In the genomic region with DNA sequence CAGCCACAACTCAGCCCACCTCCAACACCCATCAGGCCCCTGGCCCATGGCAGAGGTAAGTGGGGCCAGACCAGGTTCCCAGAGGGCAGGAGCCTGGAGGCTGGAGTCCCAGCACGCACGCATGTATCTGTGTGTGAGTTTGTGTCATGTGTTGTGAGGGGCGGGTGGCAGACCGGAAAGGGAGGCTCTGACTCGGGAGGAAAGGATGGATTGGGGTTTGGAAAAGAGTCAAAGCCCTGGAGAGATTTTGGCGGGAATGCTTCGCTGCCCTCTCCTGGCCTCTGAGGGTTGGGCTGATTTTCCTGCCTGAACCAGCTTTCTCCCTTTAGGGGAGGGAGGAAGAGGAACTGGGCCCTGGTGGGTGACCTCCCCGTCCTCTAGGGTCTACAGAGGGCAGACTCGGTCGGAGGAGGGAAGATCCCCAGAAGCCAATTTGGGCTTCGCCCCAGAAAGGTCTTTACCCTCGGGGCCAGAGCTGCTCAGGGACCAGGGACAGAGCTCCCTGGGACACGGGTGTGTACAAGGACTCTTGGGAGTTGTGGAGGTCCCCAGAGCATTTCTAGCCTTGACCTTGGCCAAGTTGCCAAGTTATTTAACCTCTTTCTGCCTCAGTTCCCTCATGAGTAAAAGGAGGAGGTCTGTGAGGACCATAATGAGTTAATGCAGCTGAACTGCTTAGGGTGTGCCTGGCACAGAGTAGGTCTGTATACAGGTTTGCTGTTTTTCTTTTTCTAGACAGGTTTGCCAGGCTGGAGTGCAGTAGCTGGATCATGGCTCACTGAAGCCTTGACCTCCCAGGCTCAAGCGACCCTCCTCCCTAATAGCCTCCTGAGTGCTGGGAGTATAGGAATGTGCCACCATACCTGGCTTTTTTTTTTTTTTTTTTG, we compare ENCODE assay signal across 1 cellular context.
TF ChIP-seq lines count a peak whose summit lies in the region.

No MANE protein-coding gene starts in this region.

TF ChIP-seq in K562, 482 proteins besides CTCF, POLR2A, EP300 and RAD21 (continued from another document):
- TF ChIP-seq, protein P1, sequence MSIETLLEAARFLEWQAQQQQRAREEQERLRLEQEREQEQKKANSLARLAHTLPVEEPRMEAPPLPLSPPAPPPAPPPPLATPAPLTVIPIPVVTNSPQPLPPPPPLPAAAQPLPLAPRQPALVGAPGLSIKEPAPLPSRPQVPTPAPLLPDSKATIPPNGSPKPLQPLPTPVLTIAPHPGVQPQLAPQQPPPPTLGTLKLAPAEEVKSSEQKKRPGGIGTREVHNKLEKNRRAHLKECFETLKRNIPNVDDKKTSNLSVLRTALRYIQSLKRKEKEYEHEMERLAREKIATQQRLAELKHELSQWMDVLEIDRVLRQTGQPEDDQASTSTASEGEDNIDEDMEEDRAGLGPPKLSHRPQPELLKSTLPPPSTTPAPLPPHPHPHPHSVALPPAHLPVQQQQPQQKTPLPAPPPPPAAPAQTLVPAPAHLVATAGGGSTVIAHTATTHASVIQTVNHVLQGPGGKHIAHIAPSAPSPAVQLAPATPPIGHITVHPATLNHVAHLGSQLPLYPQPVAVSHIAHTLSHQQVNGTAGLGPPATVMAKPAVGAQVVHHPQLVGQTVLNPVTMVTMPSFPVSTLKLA (conservative IDR thresholded peaks at IDR 0.05): no peak; a peak in 1 of 4 replicates
- TF ChIP-seq KLF16 (IDR thresholded peaks at IDR 0.05) (peak; percentile 18; the same call in 1 of the 2 replicates), HMGN3 (IDR thresholded peaks at IDR 0.05; ENCODE audit: borderline replicate concordance, extremely low read depth, insufficient read length, low read depth, low read length) (no peak), PTRF (tag; IDR thresholded peaks at IDR 0.05) (no peak), SMC3 (conservative IDR thresholded peaks at IDR 0.05; ENCODE audit: insufficient read depth, low read depth, low read length) (no peak), TARDBP (IDR thresholded peaks at IDR 0.05) (no peak), LARP7 (IDR thresholded peaks at IDR 0.05) (no peak), ARID1B (IDR thresholded peaks at IDR 0.05) (peak; percentile 9; the same call in 1 of the 2 replicates), ZC3H4 (CRISPR knock-in tag; IDR thresholded peaks at IDR 0.05; ENCODE audit: borderline replicate concordance) (no peak), EP400 (IDR thresholded peaks at IDR 0.05) (peak; percentile 37; the same call in 1 of the 2 replicates), CTBP1 (IDR thresholded peaks at IDR 0.05; ENCODE audit: borderline replicate concordance) (peak; percentile 65; the same call in 1 of the 2 replicates), FOXO4 (CRISPR knock-in tag; IDR thresholded peaks at IDR 0.05) (no peak), MIER1 (IDR thresholded peaks at IDR 0.05; ENCODE audit: low read depth) (no peak), ZNF184 (CRISPR knock-in tag; IDR thresholded peaks at IDR 0.05) (no peak), ZNF253 (CRISPR knock-in tag; conservative IDR thresholded peaks at IDR 0.05) (no peak), ZNF384 (IDR thresholded peaks at IDR 0.05; ENCODE audit: low read depth, low read length) (no peak), SIN3A (IDR thresholded peaks at IDR 0.05; ENCODE audit: borderline replicate concordance in 2 of 2, control insufficient read depth in 1 of 2, low read depth in 2 of 2, low read length in 2 of 2) (no peak), REST (CRISPR knock-in tag; IDR thresholded peaks at IDR 0.05; ENCODE audit: low read depth) (no peak), ZFP30 (CRISPR knock-in tag; IDR thresholded peaks at IDR 0.05; ENCODE audit: borderline replicate concordance) (no peak), RCOR1 (IDR thresholded peaks at IDR 0.05; ENCODE audit: borderline replicate concordance in 1 of 2, low read depth in 2 of 2, low read length in 2 of 2) (peak in 1 of 2 experiments; percentile 58; a peak in 1 of 4 replicates), ZNF696 (CRISPR knock-in tag; conservative IDR thresholded peaks at IDR 0.05) (no peak), RBFOX2 (IDR thresholded peaks at IDR 0.05; ENCODE audit: low read depth, low read length) (peak; percentile 61), ZNF707 (CRISPR knock-in tag; conservative IDR thresholded peaks at IDR 0.05) (no peak), POLR2G (IDR thresholded peaks at IDR 0.05; ENCODE audit: low read depth, low read length) (peak; percentile 64), STAG1 (CRISPR knock-in tag; IDR thresholded peaks at IDR 0.05; ENCODE audit: borderline replicate concordance) (no peak), MAZ (CRISPR knock-in tag; conservative IDR thresholded peaks at IDR 0.05 in 1 of 2, IDR thresholded peaks at IDR 0.05 in 1 of 2) (peak in 1 of 2 experiments; percentile 61; a peak in 2 of 4 replicates), NRF1 (conservative IDR thresholded peaks at IDR 0.05 in 1 of 2, IDR thresholded peaks at IDR 0.05 in 1 of 2) (peak; percentile 30 to 43; a peak in 3 of 4 replicates)
- TF ChIP-seq, protein P2, sequence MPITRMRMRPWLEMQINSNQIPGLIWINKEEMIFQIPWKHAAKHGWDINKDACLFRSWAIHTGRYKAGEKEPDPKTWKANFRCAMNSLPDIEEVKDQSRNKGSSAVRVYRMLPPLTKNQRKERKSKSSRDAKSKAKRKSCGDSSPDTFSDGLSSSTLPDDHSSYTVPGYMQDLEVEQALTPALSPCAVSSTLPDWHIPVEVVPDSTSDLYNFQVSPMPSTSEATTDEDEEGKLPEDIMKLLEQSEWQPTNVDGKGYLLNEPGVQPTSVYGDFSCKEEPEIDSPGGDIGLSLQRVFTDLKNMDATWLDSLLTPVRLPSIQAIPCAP (CRISPR knock-in tag; IDR thresholded peaks at IDR 0.05; ENCODE audit: borderline replicate concordance): no peak
TF ChIP-seq in K562: peak in this region for 48.
